ENCODE assay signal across 25 cellular contexts in genomic region chr2:61632276-61633169, GRCh38.
DNase-seq lines count a peak whose midpoint lies in the region; ATAC-seq and TF ChIP-seq lines count a peak whose summit lies in the region.
"Had no signal": no experiment of that assay in that cellular context is flagged by ENCODE, and none has a peak within 500 bp of the region (broad histone marks: within the 10 kb centered on the region; RNA-seq: fewer than 3 reads in every experiment).

No MANE protein-coding gene starts in this region.

- TF ChIP-seq POLR2A in testis (IDR thresholded peaks at IDR 0.05): no peak

- intact Hi-C loops in cardiac septum (cut with DNase I) (no loop called here), heart right ventricle (cut with DNase I) (loop anchor here in 1 of 10 donors (10.0 kb wide), 1 partner anchor 88 kb away; no protein-coding TSS in a partner anchor), testis (cut with DNase I; ENCODE audit: low total_unique reads) (no loop called here)

- ATAC-seq in heart right ventricle (no peak), HG03460 (IDR thresholded peaks at IDR 0.05; ENCODE audit: unreplicated experiment) (no peak)
- ATAC-seq: GM12878; Right ventricle myocardium inferior; stimulated activated naive CD8-positive, alpha-beta T cell treated with anti-CD3 and anti-CD28 coated beads, Interleukin-15, amount 100 ng/mL, for 72 hours had no signal

- no peaks in the 10 kb centered on the region for H3K36me3 ChIP-seq in heart right ventricle
- no peaks in the 10 kb centered on the region for H3K36me3 ChIP-seq in testis (ENCODE audit: low read depth, missing control alignments)
- H3K36me3 ChIP-seq: BE2C had no signal

- no peak overlapping the region for H3K27ac ChIP-seq in heart right ventricle
- no peak overlapping the region for H3K27ac ChIP-seq in testis

- peaks cover 0 to 7% (median 0%) of the 10 kb centered on the region in 9 donors for H3K4me1 ChIP-seq in heart right ventricle
- no peaks in the 10 kb centered on the region for H3K4me1 ChIP-seq in testis
- H3K4me1 ChIP-seq: BE2C had no signal

- H3K27me3 ChIP-seq in heart right ventricle (no peaks in the 10 kb centered on the region), testis (no peaks in the 10 kb centered on the region)
- H3K27me3 ChIP-seq: BE2C had no signal

- H3K4me3 ChIP-seq in heart right ventricle (peak overlapping the region in 3 of 10 donors; percentile 5 to 15 (median 8)), testis (no peak overlapping the region)
- H3K4me3 ChIP-seq: GM12878, lung had no signal

- peak; percentile 35 for DNase-seq in cardiac septum (ENCODE audit: low spot score)
- DNase-seq in heart right ventricle: no peak
- DNase-seq in dermis blood vessel endothelial cell: peak; percentile 36
- DNase-seq in kidney glomerular epithelial cell (lab: John Stamatoyannopoulos, UW): peak; percentile 47
- DNase-seq in testis: peak; percentile 40
- no peak for DNase-seq in pons (ENCODE audit: low spot score)
- no peak for DNase-seq in hepatic stellate cell (ENCODE audit: low spot score)
- DNase-seq: 8988T; activated CD4-positive, CD25-positive, alpha-beta regulatory T cell; activated naive CD4-positive, alpha-beta T cell treated with anti-CD3 and anti-CD28 coated beads, Interleukin-2, amount 10 ng/mL, durations not matched to agents 7 days and 5 days; anterior cingulate cortex; BE2C; DMS79 treated with DMSO at 0.1 percent for 48 hours; effector memory CD4-positive, alpha-beta T cell; NCI-H1048; NCI-H187; NCI-H226; stimulated activated CD4-positive, alpha-beta T cell treated with anti-CD3 and anti-CD28 coated beads, Interleukin-12 subunit alpha, Interleukin-12 subunit beta, amount 100 ng/mL, for 4 hours; stimulated activated naive CD8-positive, alpha-beta T cell treated with anti-CD3 and anti-CD28 coated beads, Interleukin-15, amount 100 ng/mL, for 72 hours; T-helper 9 cell; trophoblast cell had no signal

- H3K9me3 ChIP-seq in heart right ventricle (no peaks in the 10 kb centered on the region), testis (no peaks in the 10 kb centered on the region)
- H3K9me3 ChIP-seq: BE2C had no signal

- 56 to 60% methylated on average over 17 of the region's 17 CpGs for WGBS in heart right ventricle, 2 donors
- 70 to 72% methylated on average over 17 of the region's 17 CpGs for WGBS in testis, 2 donors

- TF ChIP-seq CTCF in heart right ventricle (IDR thresholded peaks at IDR 0.05): no peak
- TF ChIP-seq CTCF in testis (IDR thresholded peaks at IDR 0.05): no peak

Comparison
In these comparisons a context has a peak if more than half of its experiments do, and no peak if none do; other contexts are left out.
1. DNase-seq: peak in cardiac septum (single experiment), dermis blood vessel endothelial cell (single experiment), kidney glomerular epithelial cell (single experiment) and testis (single experiment); none in heart right ventricle (0 of 2), pons (single experiment) and hepatic stellate cell (single experiment).